In the genomic region with DNA sequence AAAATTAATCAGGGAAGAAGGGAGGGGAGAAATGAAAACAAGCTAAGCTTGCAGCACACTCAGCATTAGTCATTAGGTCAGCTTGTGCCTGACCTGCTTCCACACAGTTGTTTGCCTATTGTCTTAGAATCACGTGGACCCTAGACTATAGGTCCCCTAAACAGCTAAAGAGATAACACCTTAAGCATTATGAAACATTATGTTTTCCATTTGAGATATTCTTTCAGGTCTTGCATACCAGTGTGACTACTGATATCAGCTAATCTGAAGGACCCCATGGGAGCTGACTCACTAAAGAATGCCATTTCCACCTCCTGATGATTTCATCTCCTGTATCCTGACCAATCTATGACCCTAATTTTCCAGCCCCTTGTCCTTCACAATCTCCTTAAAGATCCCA, we compare ENCODE assay signal across 16 cellular contexts.
DNase-seq lines count a peak whose midpoint lies in the region; ATAC-seq, FAIRE-seq and TF ChIP-seq lines count a peak whose summit lies in the region.
"Had no signal": no experiment of that assay in that cellular context is flagged by ENCODE, and none has a peak within 500 bp of the region (broad histone marks: within the 10 kb centered on the region; RNA-seq: fewer than 3 reads in every experiment).

No MANE protein-coding gene starts in this region.

- peak; percentile 32; the same call in 2 of the 3 replicates for ATAC-seq in HepG2
- no peak for ATAC-seq in right lobe of liver
- ATAC-seq in GM21786 (IDR thresholded peaks at IDR 0.05; ENCODE audit: unreplicated experiment): no peak
- ATAC-seq: GM12878 had no signal

- WGBS in HepG2 (ENCODE audit: low lambda C conversion rate): 0% methylated on average over 1 of the region's 1 CpG
- 33% methylated on average over 1 of the region's 1 CpG for WGBS in right lobe of liver (ENCODE audit: insufficient coverage, low coverage, low lambda C conversion rate, missing lambda C conversion rate)

- in situ Hi-C loops in HepG2 (cut with HindIII; ENCODE audit: extremely low pct_ligation_motif_present, low pct_unique_long_range_greater_than_20kb) (no loop called here), astrocyte of the spinal cord (cut with HindIII; ENCODE audit: low sequenced_read_pairs) (no loop called here)

- H3K4me1 ChIP-seq in HepG2 (ENCODE audit: insufficient read depth, low read length): peaks cover 74% of the 10 kb centered on the region
- no peaks in the 10 kb centered on the region for H3K4me1 ChIP-seq in right lobe of liver
- peaks cover 17% of the 10 kb centered on the region for H3K4me1 ChIP-seq in keratinocyte (ENCODE audit: control insufficient read depth, extremely low read depth, insufficient read depth, low read length)
- H3K4me1 ChIP-seq in Peyer's patch: peaks cover 0 to 11% (median 2%) of the 10 kb centered on the region in 4 donors
- H3K4me1 ChIP-seq in kidney (ENCODE audit: control insufficient read depth in 1 of 2, insufficient read depth in 1 of 2, low read depth in 1 of 2, low read length in 2 of 2): no peaks in the 10 kb centered on the region

- H3K9me3 ChIP-seq in HepG2 (ENCODE audit: low read length): peaks cover 4% of the 10 kb centered on the region
- H3K9me3 ChIP-seq in right lobe of liver: no peaks in the 10 kb centered on the region
- peaks cover 2% of the 10 kb centered on the region for H3K9me3 ChIP-seq in keratinocyte (ENCODE audit: control insufficient read depth, low read depth, low read length)
- H3K9me3 ChIP-seq in Peyer's patch: peaks cover 0 to 4% (median 0%) of the 10 kb centered on the region in 4 donors
- no peaks in the 10 kb centered on the region for H3K9me3 ChIP-seq in kidney (ENCODE audit: control insufficient read depth in 1 of 2, low read length in 2 of 2)
- H3K9me3 ChIP-seq: thyroid gland had no signal

- CTCF ChIA-PET in HepG2 (lab: Yijun Ruan, JAX; ENCODE audit: low intra/inter-chr PET ratio, low total read pairs): no interaction called here

- dilution Hi-C loops in keratinocyte (cut with MboI; ENCODE audit: extremely low pct_ligation_motif_present, low sequenced_read_pairs): no loop called here

- H2AFZ ChIP-seq in HepG2 (ENCODE audit: low read length) (no peak overlapping the region), keratinocyte (ENCODE audit: control insufficient read depth, low read length) (no peak overlapping the region)

- H3K4me2 ChIP-seq in HepG2 (ENCODE audit: low read depth, low read length) (no peak overlapping the region), keratinocyte (ENCODE audit: control insufficient read depth, extremely low read depth, insufficient read depth, low read depth, low read length) (no peak overlapping the region)

- H3K27me3 ChIP-seq in HepG2 (ENCODE audit: control insufficient read depth in 1 of 2, insufficient read depth in 2 of 2, low read length in 2 of 2): no peaks in the 10 kb centered on the region
- H3K27me3 ChIP-seq in right lobe of liver: no peaks in the 10 kb centered on the region
- no peaks in the 10 kb centered on the region for H3K27me3 ChIP-seq in keratinocyte (ENCODE audit: control insufficient read depth, extremely low read depth, insufficient read depth, low read length)
- H3K27me3 ChIP-seq in Peyer's patch: no peaks in the 10 kb centered on the region
- H3K27me3 ChIP-seq: thyroid gland had no signal

- peak; percentile 90 for DNase-seq in HepG2 (ENCODE audit: low spot score)
- no peak for DNase-seq in right lobe of liver
- DNase-seq in astrocyte of the spinal cord (ENCODE audit: low read depth, low spot score): peak; percentile 78
- no peak for DNase-seq in keratinocyte (ENCODE audit: low read depth, low spot score)
- DNase-seq in Peyer's patch: no peak
- no peak for DNase-seq in kidney
- DNase-seq in NCI-H2107 treated with DMSO at 0.1 percent for 48 hours (lab: John Stamatoyannopoulos, UW; ENCODE audit: unreplicated experiment): no peak
- DNase-seq: amygdala; DMS 273 treated with DMSO at 0.1 percent for 48 hours; effector CD8-positive, alpha-beta T cell; Karpas-422; NCI-H2171; thyroid gland had no signal

- H3K4me3 ChIP-seq in HepG2 (replicated peaks in 1 of 3; ENCODE audit: insufficient read depth in 1 of 3, low read depth in 2 of 3, low read length in 3 of 3): no peak overlapping the region
- H3K4me3 ChIP-seq in right lobe of liver: no peak overlapping the region
- no peak overlapping the region for H3K4me3 ChIP-seq in astrocyte of the spinal cord (ENCODE audit: low read depth, low read length)
- H3K4me3 ChIP-seq in keratinocyte (ENCODE audit: control insufficient read depth in 2 of 3, extremely low read depth in 1 of 3, insufficient read depth in 2 of 3, low read depth in 1 of 3, low read length in 3 of 3): no peak overlapping the region
- H3K4me3 ChIP-seq in Peyer's patch: no peak overlapping the region
- no peak overlapping the region for H3K4me3 ChIP-seq in kidney (ENCODE audit: low read length in 2 of 2)
- H3K4me3 ChIP-seq: GM12878, thyroid gland had no signal

- H3K36me3 ChIP-seq in HepG2 (replicated peaks in 1 of 2; ENCODE audit: control insufficient read depth in 1 of 2, insufficient read depth in 2 of 2, low read length in 2 of 2) (no peaks in the 10 kb centered on the region), right lobe of liver (no peaks in the 10 kb centered on the region), keratinocyte (ENCODE audit: control insufficient read depth in 2 of 2, extremely low read depth in 1 of 2, insufficient read depth in 2 of 2, low read length in 2 of 2) (no peaks in the 10 kb centered on the region), Peyer's patch (no peaks in the 10 kb centered on the region), kidney (ENCODE audit: control insufficient read depth in 1 of 2, insufficient read depth in 2 of 2, low read length in 2 of 2) (no peaks in the 10 kb centered on the region)
- H3K36me3 ChIP-seq: thyroid gland had no signal

- TF ChIP-seq EP300 in HepG2 (IDR thresholded peaks at IDR 0.05; ENCODE audit: low read depth in 2 of 2, low read length in 2 of 2) (peak in 1 of 2 experiments; percentile 74; a peak in 2 of 4 replicates), HepG2 (CRISPR knock-in tag; IDR thresholded peaks at IDR 0.05; ENCODE audit: borderline replicate concordance) (peak; percentile 50; the same call in 1 of the 2 replicates)

- no peaks in the 10 kb centered on the region for H3K9me1 ChIP-seq in keratinocyte (ENCODE audit: control insufficient read depth, extremely low read depth, insufficient read depth, low read length)

- BruUV-seq in HepG2 (replicated peaks; lab: Mats Ljungman, UMichigan): no TSS peak

- POLR2A ChIA-PET in HepG2 (lab: Yijun Ruan, JAX): interaction anchor here (0.9 to 4.4 kb wide), 8 partner anchors 11 to 153 kb away, joined by 3 to 49 read pairs (median 14); no protein-coding TSS in a partner anchor

- no peaks in the 10 kb centered on the region for H4K20me1 ChIP-seq in HepG2 (ENCODE audit: insufficient read depth, low read length)
- no peaks in the 10 kb centered on the region for H4K20me1 ChIP-seq in keratinocyte (ENCODE audit: control insufficient read depth, extremely low read depth, insufficient read depth, low read length)

- no peak for TF ChIP-seq RAD21 in HepG2 (CRISPR knock-in tag; IDR thresholded peaks at IDR 0.05)

- H3K9ac ChIP-seq in HepG2 (ENCODE audit: insufficient read depth, low read depth, low read length) (no peak overlapping the region), keratinocyte (ENCODE audit: control insufficient read depth, extremely low read depth, insufficient read depth, low read length) (no peak overlapping the region), kidney (ENCODE audit: low read length in 2 of 2) (no peak overlapping the region)

- no peak overlapping the region for H3K27ac ChIP-seq in HepG2 (ENCODE audit: extremely low read length, insufficient read depth, low read length)
- no peak overlapping the region for H3K27ac ChIP-seq in right lobe of liver
- H3K27ac ChIP-seq in keratinocyte (ENCODE audit: control insufficient read depth, insufficient read depth, low read length): no peak overlapping the region
- H3K27ac ChIP-seq in Peyer's patch: no peak overlapping the region
- no peak overlapping the region for H3K27ac ChIP-seq in kidney (ENCODE audit: low read depth in 2 of 2, low read length in 2 of 2)
- H3K27ac ChIP-seq: thyroid gland had no signal

- intact Hi-C loops in HepG2 (cut with micrococcal nuclease; ENCODE audit: unreplicated experiment) (no loop called here), right lobe of liver (cut with DNase I) (no loop called here), kidney (cut with DNase I) (no loop called here)

- H3K79me2 ChIP-seq in HepG2 (ENCODE audit: insufficient read depth, low read length) (no peaks in the 10 kb centered on the region), keratinocyte (ENCODE audit: control insufficient read depth, insufficient read depth, low read length) (no peaks in the 10 kb centered on the region)

- TF ChIP-seq CTCF in HepG2 (CRISPR knock-in tag; IDR thresholded peaks at IDR 0.05): no peak
- TF ChIP-seq CTCF in right lobe of liver (IDR thresholded peaks at IDR 0.05): no peak
- TF ChIP-seq CTCF in astrocyte of the spinal cord (IDR thresholded peaks at IDR 0.05; ENCODE audit: low read depth, low read length): no peak
- TF ChIP-seq CTCF in keratinocyte (optimal IDR thresholded peaks at IDR 0.05 in 1 of 3, IDR thresholded peaks at IDR 0.05 in 1 of 3, conservative IDR thresholded peaks at IDR 0.05 in 1 of 3; ENCODE audit: extremely low read depth in 1 of 3, insufficient read depth in 2 of 3, low read length in 3 of 3): no peak
- no peak for TF ChIP-seq CTCF in Peyer's patch (IDR thresholded peaks at IDR 0.05)
- TF ChIP-seq CTCF in kidney (IDR thresholded peaks at IDR 0.05; ENCODE audit: borderline replicate concordance, extremely low read depth, insufficient read depth): no peak

- TF ChIP-seq POLR2A in HepG2 (IDR thresholded peaks at IDR 0.05; ENCODE audit: insufficient read depth in 1 of 2, low read depth in 2 of 2, low read length in 2 of 2) (no peak), right lobe of liver (IDR thresholded peaks at IDR 0.05) (no peak), Peyer's patch (IDR thresholded peaks at IDR 0.05) (no peak)

- no peak for FAIRE-seq in HepG2 (lab: Jason Lieb, UNC)
- peak; percentile 58 for FAIRE-seq in keratinocyte (lab: Jason Lieb, UNC)
- FAIRE-seq in kidney (lab: Jason Lieb, UNC): no peak
- FAIRE-seq: GM12878, TTC549 had no signal

Comparison
In these comparisons a context has a peak if more than half of its experiments do, and no peak if none do; other contexts are left out.
1. DNase-seq: peak in HepG2 (single experiment) and astrocyte of the spinal cord (single experiment); none in right lobe of liver (0 of 3), keratinocyte (single experiment), Peyer's patch (0 of 3), kidney (single experiment) and NCI-H2107 treated with DMSO at 0.1 percent for 48 hours (single experiment).